13 cellular contexts compared by ENCODE assay signal in the genomic region with DNA sequence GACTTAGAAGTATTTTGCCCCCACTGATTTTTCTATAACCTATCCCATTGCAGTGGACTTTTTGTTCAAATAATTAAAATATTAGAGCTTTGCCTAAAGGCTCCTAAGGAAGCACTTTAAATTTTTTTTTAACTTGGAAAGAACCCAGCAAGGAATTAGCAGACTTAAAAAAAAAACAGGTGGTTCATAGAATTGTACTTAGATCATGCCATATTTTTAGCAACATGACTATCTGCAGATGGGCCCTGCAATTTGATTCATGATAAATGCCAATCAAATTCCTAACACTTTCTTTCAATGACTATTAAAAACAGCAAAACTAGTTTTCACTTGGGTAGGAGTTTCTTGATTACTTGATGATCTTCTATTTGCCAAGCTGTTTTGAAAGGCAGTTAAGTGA.
"Had no signal": no experiment of that assay in that cellular context is flagged by ENCODE, and none has a peak within 500 bp of the region (broad histone marks: within the 10 kb centered on the region; RNA-seq: fewer than 3 reads in every experiment).

No MANE protein-coding gene starts in this region.

- H3K4me3 ChIP-seq: breast epithelium, dorsolateral prefrontal cortex, esophagus muscularis mucosa, left lung, pancreas, testis, upper lobe of right lung had no signal

- ATAC-seq: left lung, pancreas, upper lobe of right lung had no signal

- DNase-seq: activated CD4-positive, alpha-beta memory T cell treated with anti-CD3 and anti-CD28 coated beads, Interleukin-2, amount 10 ng/mL, durations not matched to agents 7 days and 5 days; activated naive CD8-positive, alpha-beta T cell treated with anti-CD3 and anti-CD28 coated beads, Interleukin-2, amount 10 ng/mL, durations not matched to agents 7 days and 5 days; aorta; dorsolateral prefrontal cortex; head of caudate nucleus; left lung; pancreas; stimulated activated CD4-positive, alpha-beta T cell treated with anti-CD3 and anti-CD28 coated beads, Interleukin-4, amount 100 ng/mL, for 1 hour; stimulated activated CD8-positive, alpha-beta memory T cell treated with anti-CD3 and anti-CD28 coated beads, Interleukin-4, amount 100 ng/mL, for 48 hours; testis; upper lobe of right lung had no signal
